In genomic region chr7:136274636-136275345, GRCh38 we compare ENCODE assay signal across 25 cellular contexts.
"Had no signal": no experiment of that assay in that cellular context is flagged by ENCODE, and none has a peak within 500 bp of the region (broad histone marks: within the 10 kb centered on the region; RNA-seq: fewer than 3 reads in every experiment).

No MANE protein-coding gene starts in this region.

- H3K79me2 ChIP-seq: hepatocyte had no signal

- H3K27ac ChIP-seq: coronary artery, dorsolateral prefrontal cortex, esophagus muscularis mucosa, foreskin keratinocyte, gastroesophageal sphincter, heart left ventricle, hepatocyte, left lung, lower lobe of right lung had no signal

- H3K36me3 Mint-ChIP-seq: immature natural killer cell, mesothelial cell of epicardium, naive B cell had no signal

- H3K9me3 ChIP-seq: esophagus muscularis mucosa, gastroesophageal sphincter, heart left ventricle, left lung, lower lobe of right lung, mucosa of descending colon had no signal

- H3K4me1 ChIP-seq: esophagus muscularis mucosa, foreskin keratinocyte, gastroesophageal sphincter, heart left ventricle, left lung, lower lobe of right lung had no signal

- ATAC-seq: foreskin keratinocyte, gastroesophageal sphincter, heart left ventricle, left lung, left ventricle myocardium superior, lower lobe of right lung, mucosa of descending colon had no signal

- H3K4me2 ChIP-seq: hepatocyte had no signal

- H3K27ac Mint-ChIP-seq: immature natural killer cell, mesothelial cell of epicardium, naive B cell had no signal

- H2AFZ ChIP-seq: hepatocyte had no signal

- H3K4me3 ChIP-seq: coronary artery, dorsolateral prefrontal cortex, esophagus muscularis mucosa, gastroesophageal sphincter, heart left ventricle, hepatocyte, left lung, lower lobe of right lung, mucosa of descending colon had no signal

- DNase-seq: dermis blood vessel endothelial cell; dorsolateral prefrontal cortex; effector CD4-positive, alpha-beta T cell; effector memory CD4-positive, alpha-beta T cell; foreskin keratinocyte; heart left ventricle; hypothalamus; immature natural killer cell; islet precursor cell; kidney; kidney glomerular epithelial cell; left lung; left ventricle myocardium superior; lower lobe of right lung; mesenchymal stem cell; mucosa of descending colon; naive B cell had no signal

- H3K27me3 ChIP-seq: esophagus muscularis mucosa, foreskin keratinocyte, gastroesophageal sphincter, heart left ventricle, hepatocyte, left lung had no signal

- H3K36me3 ChIP-seq: esophagus muscularis mucosa, gastroesophageal sphincter, heart left ventricle, left lung, lower lobe of right lung had no signal

- FAIRE-seq: colon, endothelial cell of umbilical vein, frontal cortex, kidney had no signal
